In genomic region chr7:8213381-8213780, GRCh38 we compare ENCODE assay signal across 19 cellular contexts. TPM values are rescaled to one million over a fixed set of nuclear protein-coding genes. Genes with fewer than 3 reads are reported as not detected.
A peak's percentile ranks its signal among the peaks of the same experiment; 100 is the strongest.
DNase-seq lines count a peak whose midpoint lies in the region; ATAC-seq and TF ChIP-seq lines count a peak whose summit lies in the region.
"Had no signal": no experiment of that assay in that cellular context is flagged by ENCODE, and none has a peak within 500 bp of the region (broad histone marks: within the 10 kb centered on the region; RNA-seq: fewer than 3 reads in every experiment).

No MANE protein-coding gene starts in this region.

- no peaks in the 10 kb centered on the region for H3K9me2 ChIP-seq in PC-3 (replicated peaks; ENCODE audit: low read length)

- H2AFZ ChIP-seq in PC-3 (ENCODE audit: low read length): no peak overlapping the region

- H3K36me3 Mint-ChIP-seq in nephron progenitor cell (ENCODE audit: low read depth): no peaks in the 10 kb centered on the region

- peak overlapping the region; percentile 55 for H3K27ac Mint-ChIP-seq in nephron progenitor cell

- H4K20me1 ChIP-seq in PC-3 (ENCODE audit: low read length): no peaks in the 10 kb centered on the region

- POLR2A ChIA-PET in PC-3 (lab: Charles Lee; ENCODE audit: unreplicated experiment): no interaction called here

- H3K4me3 ChIP-seq in subcutaneous abdominal adipose tissue (ENCODE audit: low read depth in 1 of 5, low read length in 5 of 5) (no peak overlapping the region), PC-3 (ENCODE audit: low read length) (no peak overlapping the region)

- DNase-seq in NCI-H69 (lab: John Stamatoyannopoulos, UW) (peak; percentile 44), cerebellar cortex (ENCODE audit: low spot score) (peak; percentile 72), nephron progenitor cell (no peak), GM19238 (ENCODE audit: insufficient read length, low spot score) (no peak), PC-3 (no peak)
- DNase-seq: BE2C, DND-41, GOT3, HCEC 1CT, KG1, NCI-H1436, NCI-H187 treated with DMSO at 0.1 percent for 48 hours, NCI-H2107, NCI-H510A, NCI-H748 treated with DMSO at 0.1 percent for 48 hours, Right ventricle myocardium superior had no signal

- no peaks in the 10 kb centered on the region for H3F3A ChIP-seq in PC-3 (ENCODE audit: low read length, unreplicated experiment)

- H3K79me2 ChIP-seq in PC-3 (ENCODE audit: low read length): no peaks in the 10 kb centered on the region

- TF ChIP-seq CTCF in nephron progenitor cell (IDR thresholded peaks at IDR 0.05) (no peak), PC-3 (conservative IDR thresholded peaks at IDR 0.05; ENCODE audit: low read depth, low read length) (no peak)

- H3K4me2 ChIP-seq in PC-3 (ENCODE audit: low read length): no peak overlapping the region

- CTCF ChIA-PET in PC-3 (lab: Charles Lee): no interaction called here

- H3K27me3 Mint-ChIP-seq in nephron progenitor cell (ENCODE audit: low read depth, poor library complexity): no peaks in the 10 kb centered on the region

- ATAC-seq in HG02759 (IDR thresholded peaks at IDR 0.05; ENCODE audit: unreplicated experiment): no peak
- ATAC-seq in PC-3: no peak

- no TSS peak for BruUV-seq in PC-3 (replicated peaks; lab: Mats Ljungman, UMichigan)

- H3K4me1 Mint-ChIP-seq in nephron progenitor cell: peaks cover 93% of the 10 kb centered on the region

- H3K36me3 ChIP-seq in subcutaneous abdominal adipose tissue (ENCODE audit: control insufficient read depth in 5 of 5, insufficient read depth in 5 of 5, low read length in 5 of 5) (peaks cover 0 to 3% (median 0%) of the 10 kb centered on the region in 5 donors), PC-3 (ENCODE audit: low read depth, low read length) (no peaks in the 10 kb centered on the region)

- H3K27me3 ChIP-seq in subcutaneous abdominal adipose tissue (ENCODE audit: control insufficient read depth in 5 of 5, insufficient read depth in 4 of 5, low read length in 5 of 5) (no peaks in the 10 kb centered on the region), PC-3 (ENCODE audit: low read length) (no peaks in the 10 kb centered on the region)
- H3K27me3 ChIP-seq: BE2C had no signal

- H3K4me3 Mint-ChIP-seq in nephron progenitor cell: peak overlapping the region; percentile 22

- H3K9me3 Mint-ChIP-seq in nephron progenitor cell: no peaks in the 10 kb centered on the region

- H3K9ac ChIP-seq in subcutaneous abdominal adipose tissue (ENCODE audit: low read length in 5 of 5): peak overlapping the region in 1 of 5 donors; percentile 22
- no peak overlapping the region for H3K9ac ChIP-seq in PC-3 (ENCODE audit: low read length)

- H3K9me3 ChIP-seq in subcutaneous abdominal adipose tissue (ENCODE audit: control insufficient read depth in 5 of 5, low read length in 5 of 5): no peaks in the 10 kb centered on the region
- H3K9me3 ChIP-seq in PC-3 (ENCODE audit: low read length): no peaks in the 10 kb centered on the region
- H3K9me3 ChIP-seq: BE2C had no signal

- H3K27ac ChIP-seq in subcutaneous abdominal adipose tissue (ENCODE audit: low read depth, low read length) (peak overlapping the region; percentile 87), PC-3 (ENCODE audit: low read length) (no peak overlapping the region)

- intact Hi-C loops in PC-3 (cut with micrococcal nuclease): no loop called here

- H3K4me1 ChIP-seq in subcutaneous abdominal adipose tissue (ENCODE audit: control insufficient read depth in 5 of 5, insufficient read depth in 5 of 5, low read length in 5 of 5) (peaks cover 4 to 79% (median 58%) of the 10 kb centered on the region in 5 donors), PC-3 (ENCODE audit: insufficient read depth, low read length) (no peaks in the 10 kb centered on the region)

RNA-seq across cellular contexts. Expression of gene ICA1, which starts 48.6 kb away (rescaled TPM):
- total RNA-seq in PC-3 (2014; rRNA removed): 1.1 and 3.2 TPM in 2 replicates
- total RNA-seq: A673 had no signal

Comparison
In these comparisons a context has a peak if more than half of its experiments do, and no peak if none do; other contexts are left out.
1. DNase-seq: peak in NCI-H69 (single experiment) and cerebellar cortex (single experiment); none in nephron progenitor cell (single experiment), GM19238 (single experiment) and PC-3 (single experiment).